Comparison of ENCODE assay signal across 1 cellular context in the genomic region with DNA sequence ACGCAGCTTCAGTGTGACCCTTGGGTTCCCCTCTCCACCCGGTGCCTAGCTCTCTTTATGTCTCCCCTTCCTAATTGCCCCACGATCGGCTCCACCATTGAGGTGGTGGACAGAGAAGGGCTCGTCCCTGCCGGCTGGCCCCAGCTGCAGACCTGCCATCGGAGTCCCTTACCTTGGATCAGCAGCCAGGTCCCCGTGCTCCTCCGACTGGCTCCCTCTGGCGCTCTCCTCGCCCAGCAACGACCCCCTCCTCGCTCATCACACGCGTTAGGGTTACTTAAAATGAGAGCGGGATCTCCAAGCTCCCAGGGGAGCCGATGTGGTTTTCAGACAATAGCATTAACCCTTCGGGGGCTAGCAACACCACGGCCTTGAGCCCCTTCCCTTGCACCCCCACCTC.
TF ChIP-seq lines count a peak whose summit lies in the region.

No MANE protein-coding gene starts in this region.

TF ChIP-seq in H1, 55 proteins besides CTCF, POLR2A, EP300 and RAD21:
- no peak for TF ChIP-seq EZH2 (IDR thresholded peaks at IDR 0.05; ENCODE audit: low read depth, low read length, severe bottlenecking)
- TF ChIP-seq TCF12 (IDR thresholded peaks at IDR 0.05; ENCODE audit: low read depth, low read length), result no peak
- no peak for TF ChIP-seq POLR2AphosphoS5 (IDR thresholded peaks at IDR 0.05; ENCODE audit: low read depth, low read length)
- no peak for TF ChIP-seq YY1 (IDR thresholded peaks at IDR 0.05; ENCODE audit: low read depth, low read length)
- TF ChIP-seq SIN3A (conservative IDR thresholded peaks at IDR 0.05 in 1 of 2, IDR thresholded peaks at IDR 0.05 in 1 of 2; ENCODE audit: low read depth in 1 of 2, low read length in 2 of 2), result no peak
- TF ChIP-seq, protein P1, sequence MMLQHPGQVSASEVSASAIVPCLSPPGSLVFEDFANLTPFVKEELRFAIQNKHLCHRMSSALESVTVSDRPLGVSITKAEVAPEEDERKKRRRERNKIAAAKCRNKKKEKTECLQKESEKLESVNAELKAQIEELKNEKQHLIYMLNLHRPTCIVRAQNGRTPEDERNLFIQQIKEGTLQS (IDR thresholded peaks at IDR 0.05; ENCODE audit: insufficient read depth, low read depth, low read length), result no peak
- no peak for TF ChIP-seq CTBP2 (IDR thresholded peaks at IDR 0.05; ENCODE audit: borderline replicate concordance, insufficient read depth, insufficient read length, low read length)
- no peak for TF ChIP-seq KDM1A (IDR thresholded peaks at IDR 0.05; ENCODE audit: borderline replicate concordance, low read length)
- no peak for TF ChIP-seq FOSL1 (IDR thresholded peaks at IDR 0.05; ENCODE audit: insufficient read depth, low read depth, low read length)
- no peak for TF ChIP-seq SP4 (IDR thresholded peaks at IDR 0.05; ENCODE audit: low read length)
- TF ChIP-seq RBBP5 (IDR thresholded peaks at IDR 0.05; ENCODE audit: borderline replicate concordance, low read depth, low read length), result no peak
- TF ChIP-seq CBX8 (IDR thresholded peaks at IDR 0.05; ENCODE audit: borderline replicate concordance, low read depth, low read length), result no peak
- no peak for TF ChIP-seq RXRA (IDR thresholded peaks at IDR 0.05; ENCODE audit: insufficient read depth, low read depth, low read length)
- TF ChIP-seq HDAC6 (IDR thresholded peaks at IDR 0.05; ENCODE audit: low read depth, low read length), result no peak
